ENCODE assay signal across 1 cellular context in genomic region chr10:19012111-19012510, GRCh38.
TF ChIP-seq lines count a peak whose summit lies in the region.

No MANE protein-coding gene starts in this region.

TF ChIP-seq in HEK293, 187 proteins besides CTCF, POLR2A, EP300 and RAD21 (continued from another document):
- TF ChIP-seq ZNF514 (tag by site-specific recombination; IDR thresholded peaks at IDR 0.05) = no peak
- TF ChIP-seq ZNF148 (tag by site-specific recombination; IDR thresholded peaks at IDR 0.05; ENCODE audit: borderline replicate concordance) = no peak
- no peak for TF ChIP-seq ZSCAN30 (tag by site-specific recombination; IDR thresholded peaks at IDR 0.05)
- TF ChIP-seq PBX3 (CRISPR knock-in tag; IDR thresholded peaks at IDR 0.05) = no peak
- TF ChIP-seq ZNF560 (tag by site-specific recombination; IDR thresholded peaks at IDR 0.05; ENCODE audit: borderline replicate concordance) = no peak
- no peak for TF ChIP-seq GLI4 (tag by site-specific recombination; IDR thresholded peaks at IDR 0.05)
- TF ChIP-seq YY1 (tag by site-specific recombination; IDR thresholded peaks at IDR 0.05) = no peak
- no peak for TF ChIP-seq ZNF112 (tag by site-specific recombination; IDR thresholded peaks at IDR 0.05)
- no peak for TF ChIP-seq ZNF280D (tag by site-specific recombination; IDR thresholded peaks at IDR 0.05)
- TF ChIP-seq ZNF292 (tag by site-specific recombination; IDR thresholded peaks at IDR 0.05; ENCODE audit: borderline replicate concordance, low read depth) = 0 out of 2 replicates have a peak, but pooled peaks have one; percentile 50
- TF ChIP-seq ZNF274 (IDR thresholded peaks at IDR 0.05; ENCODE audit: low read length) = no peak
- TF ChIP-seq ZNF274 (tag by site-specific recombination; IDR thresholded peaks at IDR 0.05; ENCODE audit: borderline replicate concordance) = no peak
- peak; percentile 81 for TF ChIP-seq ZNF555 (tag by site-specific recombination; conservative IDR thresholded peaks at IDR 0.05)
- TF ChIP-seq ZNF518A (tag by site-specific recombination; conservative IDR thresholded peaks at IDR 0.05; ENCODE audit: low read depth) = peak; percentile 82
- TF ChIP-seq KLF10 (tag by site-specific recombination; IDR thresholded peaks at IDR 0.05) = no peak
- TF ChIP-seq ZNF596 (tag by site-specific recombination; IDR thresholded peaks at IDR 0.05) = no peak
- TF ChIP-seq ZNF121 (tag by site-specific recombination; IDR thresholded peaks at IDR 0.05) = no peak
- TF ChIP-seq ZNF335 (tag by site-specific recombination; conservative IDR thresholded peaks at IDR 0.05) = no peak
- no peak for TF ChIP-seq ZNF175 (tag by site-specific recombination; IDR thresholded peaks at IDR 0.05)
- no peak for TF ChIP-seq YY2 (tag by site-specific recombination; IDR thresholded peaks at IDR 0.05)
- TF ChIP-seq ZNF214 (tag by site-specific recombination; IDR thresholded peaks at IDR 0.05; ENCODE audit: borderline replicate concordance) = no peak
- TF ChIP-seq ZNF544 (tag by site-specific recombination; IDR thresholded peaks at IDR 0.05) = no peak
- TF ChIP-seq SP2 (tag by site-specific recombination; IDR thresholded peaks at IDR 0.05) = no peak
- TF ChIP-seq ZNF266 (tag by site-specific recombination; IDR thresholded peaks at IDR 0.05; ENCODE audit: low read depth) = 0 out of 2 replicates have a peak, but pooled peaks have one; percentile 29
- TF ChIP-seq ZNF510 (tag by site-specific recombination; IDR thresholded peaks at IDR 0.05; ENCODE audit: insufficient replicate concordance) = peak; percentile 76
